ENCODE assay signal across 28 cellular contexts in genomic region chr1:121417289-121417955, GRCh38.
DNase-seq lines count a peak whose midpoint lies in the region; ATAC-seq, FAIRE-seq and TF ChIP-seq lines count a peak whose summit lies in the region.
"Had no signal": no experiment of that assay in that cellular context is flagged by ENCODE, and none has a peak within 500 bp of the region (broad histone marks: within the 10 kb centered on the region; RNA-seq: fewer than 3 reads in every experiment).

No MANE protein-coding gene starts in this region.

- intact Hi-C loops in HepG2 (cut with micrococcal nuclease; ENCODE audit: unreplicated experiment) = no loop called here
- intact Hi-C loops in right lobe of liver (cut with DNase I) = no loop called here
- intact Hi-C loops in natural killer cell (cut with micrococcal nuclease) = no loop called here

- H4K20me1 ChIP-seq in HepG2 (ENCODE audit: insufficient read depth, low read length) = no peaks in the 10 kb centered on the region

- H3K27me3 ChIP-seq in HepG2 (ENCODE audit: control insufficient read depth in 1 of 2, insufficient read depth in 2 of 2, low read length in 2 of 2) (no peaks in the 10 kb centered on the region), right lobe of liver (no peaks in the 10 kb centered on the region), RWPE2 (ENCODE audit: insufficient read depth, poor library complexity, severe bottlenecking) (no peaks in the 10 kb centered on the region)
- H3K27me3 ChIP-seq: upper lobe of left lung had no signal

- H3K9me3 ChIP-seq in HepG2 (ENCODE audit: low read length) (no peaks in the 10 kb centered on the region), right lobe of liver (no peaks in the 10 kb centered on the region), RWPE2 (ENCODE audit: severe bottlenecking) (no peaks in the 10 kb centered on the region)
- H3K9me3 ChIP-seq: esophagus squamous epithelium, upper lobe of left lung had no signal

- no peaks in the 10 kb centered on the region for H3K79me2 ChIP-seq in HepG2 (ENCODE audit: insufficient read depth, low read length)

- H3K4me1 ChIP-seq in HepG2 (ENCODE audit: insufficient read depth, low read length) = no peaks in the 10 kb centered on the region
- H3K4me1 ChIP-seq in right lobe of liver = no peaks in the 10 kb centered on the region
- peaks cover 21% of the 10 kb centered on the region for H3K4me1 ChIP-seq in RWPE2 (ENCODE audit: insufficient read depth, poor library complexity, severe bottlenecking)

- no peak for ATAC-seq in HepG2
- ATAC-seq in right lobe of liver = no peak
- peak; percentile 90 for ATAC-seq in RWPE2 (ENCODE audit: low read depth)
- ATAC-seq in omental fat pad (ENCODE audit: low FRiP score) = no peak
- ATAC-seq in natural killer cell = no peak
- ATAC-seq: effector memory CD8-positive, alpha-beta T cell; left colon had no signal

- no peaks in the 10 kb centered on the region for H3K36me3 Mint-ChIP-seq in natural killer cell
- H3K36me3 Mint-ChIP-seq: activated naive CD8-positive, alpha-beta T cell treated with anti-CD3 and anti-CD28 coated beads for 36 hours; brain had no signal

- no peak overlapping the region for H3K27ac ChIP-seq in HepG2 (ENCODE audit: extremely low read length, insufficient read depth, low read length)
- H3K27ac ChIP-seq in right lobe of liver = no peak overlapping the region
- H3K27ac ChIP-seq in RWPE2 (ENCODE audit: poor library complexity, severe bottlenecking) = peak overlapping the region; percentile 65
- H3K27ac ChIP-seq: esophagus squamous epithelium, upper lobe of left lung had no signal

- DNase-seq in HepG2 (ENCODE audit: low spot score) = no peak
- no peak for DNase-seq in right lobe of liver
- DNase-seq in RWPE2 (ENCODE audit: low spot score) = peak; percentile 75
- DNase-seq in fibroblast of villous mesenchyme (ENCODE audit: low read depth) = peak; percentile 9
- no peak for DNase-seq in epidermal melanocyte (ENCODE audit: insufficient read length, low spot score)
- DNase-seq in omental fat pad (ENCODE audit: low spot score) = no peak
- DNase-seq in OCI-M1 (lab: John Stamatoyannopoulos, UW) = no peak
- DNase-seq in natural killer cell = no peak
- DNase-seq: activated B cell treated with CpG ODN at 0.5 μM for 24 hours; activated CD4-positive, alpha-beta T cell treated with anti-CD3 and anti-CD28 coated beads, Interleukin-2, amount 50 U/mL, for 4 hours; activated CD8-positive, alpha-beta memory T cell treated with anti-CD3 and anti-CD28 coated beads, Interleukin-2, amount 50 U/mL, for 48 hours; activated naive CD8-positive, alpha-beta T cell treated with anti-CD3 and anti-CD28 coated beads for 36 hours; effector memory CD8-positive, alpha-beta T cell; esophagus squamous epithelium; KG1; left colon; NCI-H1694 treated with DMSO at 0.1 percent for 48 hours; NCI-H345; NCI-H774; SHP77 treated with DMSO at 0.1 percent for 48 hours; small intestine; stimulated activated CD4-positive, alpha-beta T cell treated with anti-CD3 and anti-CD28 coated beads, Interleukin-1b, Interleukin-23, amount 100 ng/mL, for 48 hours; T1000 had no signal

- TF ChIP-seq CTCF in HepG2 (CRISPR knock-in tag; IDR thresholded peaks at IDR 0.05) = no peak
- no peak for TF ChIP-seq CTCF in right lobe of liver (IDR thresholded peaks at IDR 0.05)
- TF ChIP-seq CTCF in RWPE2 (IDR thresholded peaks at IDR 0.05; ENCODE audit: poor library complexity, severe bottlenecking) = no peak
- TF ChIP-seq CTCF in fibroblast of villous mesenchyme (IDR thresholded peaks at IDR 0.05; ENCODE audit: insufficient read depth, low read depth, low read length) = no peak
- TF ChIP-seq CTCF in omental fat pad (IDR thresholded peaks at IDR 0.05) = no peak
- no peak for TF ChIP-seq CTCF in natural killer cell (IDR thresholded peaks at IDR 0.05)

- H2AFZ ChIP-seq in HepG2 (ENCODE audit: low read length) = no peak overlapping the region

- H3K4me1 Mint-ChIP-seq in natural killer cell = no peaks in the 10 kb centered on the region

- H3K36me3 ChIP-seq in HepG2 (replicated peaks in 1 of 2; ENCODE audit: control insufficient read depth in 1 of 2, insufficient read depth in 2 of 2, low read length in 2 of 2) (no peaks in the 10 kb centered on the region), right lobe of liver (no peaks in the 10 kb centered on the region), RWPE2 (ENCODE audit: low read depth) (no peaks in the 10 kb centered on the region)
- H3K36me3 ChIP-seq: esophagus squamous epithelium, upper lobe of left lung had no signal

- no peak overlapping the region for H3K27ac Mint-ChIP-seq in natural killer cell
- H3K27ac Mint-ChIP-seq: activated B cell treated with CpG ODN at 0.5 μM for 24 hours; activated naive CD8-positive, alpha-beta T cell treated with anti-CD3 and anti-CD28 coated beads for 36 hours; B cell; effector memory CD8-positive, alpha-beta T cell; GM23338; memory B cell had no signal

- POLR2A ChIA-PET in HepG2 (lab: Yijun Ruan, JAX) = no interaction called here

- CTCF ChIA-PET in HepG2 (lab: Yijun Ruan, JAX; ENCODE audit: low intra/inter-chr PET ratio, low total read pairs) = no interaction called here

- no peak overlapping the region for H3K9ac ChIP-seq in HepG2 (ENCODE audit: insufficient read depth, low read depth, low read length)

- no peak overlapping the region for H3K4me3 Mint-ChIP-seq in natural killer cell
- H3K4me3 Mint-ChIP-seq: activated B cell treated with CpG ODN at 0.5 μM for 24 hours; activated naive CD8-positive, alpha-beta T cell treated with anti-CD3 and anti-CD28 coated beads for 36 hours; B cell; effector memory CD8-positive, alpha-beta T cell; memory B cell had no signal

- in situ Hi-C loops in HepG2 (cut with HindIII; ENCODE audit: extremely low pct_ligation_motif_present, low pct_unique_long_range_greater_than_20kb) = no loop called here

- H3K4me2 ChIP-seq in HepG2 (ENCODE audit: low read depth, low read length) = no peak overlapping the region

- no peak for TF ChIP-seq EP300 in HepG2 (IDR thresholded peaks at IDR 0.05; ENCODE audit: low read depth in 2 of 2, low read length in 2 of 2)
- TF ChIP-seq EP300 in HepG2 (CRISPR knock-in tag; IDR thresholded peaks at IDR 0.05; ENCODE audit: borderline replicate concordance) = no peak

- TF ChIP-seq POLR2A in HepG2 (IDR thresholded peaks at IDR 0.05; ENCODE audit: insufficient read depth in 1 of 2, low read depth in 2 of 2, low read length in 2 of 2) (no peak), right lobe of liver (IDR thresholded peaks at IDR 0.05) (no peak)

- peaks cover 34 to 52% of the 10 kb centered on the region in 2 donors for H3K27me3 Mint-ChIP-seq in natural killer cell (ENCODE audit: low read depth in 2 of 2)
- H3K27me3 Mint-ChIP-seq: brain had no signal

- no peak for FAIRE-seq in HepG2 (lab: Jason Lieb, UNC)

- no peaks in the 10 kb centered on the region for H3K9me3 Mint-ChIP-seq in natural killer cell
- H3K9me3 Mint-ChIP-seq: activated B cell treated with CpG ODN at 0.5 μM for 24 hours; activated naive CD8-positive, alpha-beta T cell treated with anti-CD3 and anti-CD28 coated beads for 36 hours; effector memory CD8-positive, alpha-beta T cell; GM23338 had no signal

- WGBS in HepG2 (ENCODE audit: low lambda C conversion rate) = 51% methylated on average over 6 of the region's 6 CpGs
- WGBS in right lobe of liver (ENCODE audit: insufficient coverage, low coverage, low lambda C conversion rate, missing lambda C conversion rate) = 75% methylated on average over 6 of the region's 6 CpGs

- BruUV-seq in HepG2 (replicated peaks; lab: Mats Ljungman, UMichigan) = no TSS peak

- TF ChIP-seq RAD21 in HepG2 (CRISPR knock-in tag; IDR thresholded peaks at IDR 0.05) = no peak

- no peak overlapping the region for H3K4me3 ChIP-seq in HepG2 (replicated peaks in 1 of 3; ENCODE audit: insufficient read depth in 1 of 3, low read depth in 2 of 3, low read length in 3 of 3)
- H3K4me3 ChIP-seq in right lobe of liver = no peak overlapping the region
- H3K4me3 ChIP-seq in RWPE2 (ENCODE audit: severe bottlenecking) = no peak overlapping the region
- H3K4me3 ChIP-seq in fibroblast of villous mesenchyme (ENCODE audit: low read depth, low read length) = no peak overlapping the region
- H3K4me3 ChIP-seq: esophagus squamous epithelium, upper lobe of left lung had no signal

TF ChIP-seq in HepG2, 621 proteins besides CTCF, POLR2A, EP300 and RAD21:
- peak; percentile 66 for TF ChIP-seq CEBPB (IDR thresholded peaks at IDR 0.05; ENCODE audit: borderline replicate concordance, low read depth, low read length)
- no peak for TF ChIP-seq ZNF12 (CRISPR knock-in tag; IDR thresholded peaks at IDR 0.05)
- TF ChIP-seq ZFP36L1 (CRISPR knock-in tag; IDR thresholded peaks at IDR 0.05) = no peak
- no peak for TF ChIP-seq KDM1A (CRISPR knock-in tag; IDR thresholded peaks at IDR 0.05)
TF ChIP-seq in HepG2: peak in this region for 1.

Comparison
In these comparisons a context has a peak if more than half of its experiments do, and no peak if none do; other contexts are left out.
1. DNase-seq: peak in RWPE2 (single experiment) and fibroblast of villous mesenchyme (single experiment); none in HepG2 (single experiment), right lobe of liver (0 of 3), epidermal melanocyte (single experiment), omental fat pad (single experiment), OCI-M1 (single experiment) and natural killer cell (single experiment).